Comparison of ENCODE assay signal across 8 cellular contexts in the genomic region with DNA sequence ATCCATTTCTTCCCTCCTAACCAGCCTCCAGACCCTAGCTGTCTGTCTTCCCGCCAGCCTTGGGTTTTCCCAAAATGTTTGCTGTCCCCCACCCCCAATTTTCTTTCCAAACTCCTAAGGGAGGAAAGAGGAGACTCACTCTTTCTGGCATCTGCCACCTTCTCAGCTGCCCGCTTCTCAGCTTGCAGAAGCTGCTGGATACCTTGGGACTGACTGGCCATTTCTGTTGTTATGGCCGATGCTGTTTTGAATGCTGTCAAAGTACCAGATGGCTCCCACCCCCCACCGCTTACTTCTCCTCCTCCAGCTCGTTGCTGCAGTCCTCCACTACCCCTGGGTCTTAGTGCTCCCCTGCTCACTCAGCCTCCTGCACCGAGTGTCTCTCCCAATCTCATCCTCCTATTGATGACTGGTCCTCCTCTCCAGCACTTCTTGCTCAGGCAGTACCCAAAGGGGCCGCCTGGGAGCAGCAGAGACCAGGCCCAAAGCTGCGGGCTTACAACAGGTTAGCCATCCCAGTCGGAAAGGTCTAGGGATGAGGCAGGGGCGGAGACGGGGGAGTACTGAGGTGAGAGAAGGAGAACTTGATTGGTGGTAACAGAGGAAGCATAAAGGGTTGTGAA. TPM values are rescaled to one million over a fixed set of nuclear protein-coding genes. Genes with fewer than 3 reads are reported as not detected.
A peak's percentile ranks its signal among the peaks of the same experiment; 100 is the strongest.
DNase-seq lines count a peak whose midpoint lies in the region; ATAC-seq, FAIRE-seq and TF ChIP-seq lines count a peak whose summit lies in the region.

A gene (minus strand): TSS at position 270 of the 623 bp plus-strand sequence. CDS start 49 bp downstream, at position 221.

- peak; percentile 97 for TF ChIP-seq CTCF in astrocyte (IDR thresholded peaks at IDR 0.05; ENCODE audit: insufficient read depth, low read depth, low read length)

- peaks cover 19% of the 10 kb centered on the region for H3K4me1 Mint-ChIP-seq in astrocyte (ENCODE audit: low read depth, unreplicated experiment)

- H3K79me2 ChIP-seq in astrocyte (ENCODE audit: insufficient read depth, low read length): peaks cover 17% of the 10 kb centered on the region

- peak within 1 kb of the TSS; percentile 87 for H3K27ac Mint-ChIP-seq in astrocyte (ENCODE audit: unreplicated experiment)

- FAIRE-seq in astrocyte (lab: Jason Lieb, UNC): no peak

- H3K9ac ChIP-seq in astrocyte (ENCODE audit: low read length): peak within 1 kb of the TSS; percentile 87

- H3K9me3 ChIP-seq in astrocyte (ENCODE audit: insufficient read depth, low read depth, low read length): no peaks in the 10 kb centered on the region
- H3K9me3 ChIP-seq in aorta (ENCODE audit: control insufficient read depth, low read length): no peaks in the 10 kb centered on the region

- no peaks in the 10 kb centered on the region for H4K20me1 ChIP-seq in astrocyte (ENCODE audit: insufficient read depth, low read length)

- intact Hi-C loops in aorta (cut with DNase I): loop anchor here (1.0 to 2.0 kb wide), 3 partner anchors 34 to 53 kb away; no protein-coding TSS in a partner anchor

- no peaks in the 10 kb centered on the region for H3K9me3 Mint-ChIP-seq in astrocyte (ENCODE audit: unreplicated experiment)

- H3K4me3 ChIP-seq in astrocyte (ENCODE audit: insufficient read depth, low read depth, low read length) (peak within 1 kb of the TSS; percentile 59), aorta (ENCODE audit: low read length in 2 of 2) (peak within 1 kb of the TSS; percentile 14 to 22)

- H3K4me1 ChIP-seq in astrocyte (ENCODE audit: insufficient read depth, low read length): peaks cover 27% of the 10 kb centered on the region
- H3K4me1 ChIP-seq in aorta (ENCODE audit: control insufficient read depth in 1 of 2, insufficient read depth in 2 of 2, low read length in 2 of 2): no peaks in the 10 kb centered on the region

- H3K36me3 ChIP-seq in astrocyte (ENCODE audit: insufficient read depth, low read length) (peaks cover 6% of the 10 kb centered on the region), aorta (ENCODE audit: control insufficient read depth in 1 of 2, insufficient read depth in 2 of 2, low read length in 1 of 2) (no peaks in the 10 kb centered on the region)

- H3K4me3 Mint-ChIP-seq in astrocyte (ENCODE audit: unreplicated experiment): peak within 1 kb of the TSS; percentile 94

- no peaks in the 10 kb centered on the region for H3K27me3 Mint-ChIP-seq in astrocyte (ENCODE audit: low read depth, unreplicated experiment)

- H3K36me3 Mint-ChIP-seq in astrocyte (ENCODE audit: low read depth, unreplicated experiment): peaks cover 9% of the 10 kb centered on the region

- H2AFZ ChIP-seq in astrocyte (ENCODE audit: low read depth, low read length): peak within 1 kb of the TSS; percentile 66

- no peaks in the 10 kb centered on the region for H3K27me3 ChIP-seq in astrocyte (ENCODE audit: insufficient read depth, low read length)
- H3K27me3 ChIP-seq in aorta (ENCODE audit: control insufficient read depth in 1 of 2, insufficient read depth in 2 of 2, low read length in 1 of 2): no peaks in the 10 kb centered on the region

- peak; percentile 38 for ATAC-seq in HG02938 (IDR thresholded peaks at IDR 0.05; ENCODE audit: unreplicated experiment)
- ATAC-seq in aorta (ENCODE audit: low FRiP score): peak; percentile 90

- DNase-seq in GDM1 (lab: John Stamatoyannopoulos, UW) (peak; percentile 85), NCI-H1930 (lab: John Stamatoyannopoulos, UW) (peak; percentile 85 to 87), T-helper 9 cell (peak; percentile 74), astrocyte (ENCODE audit: low read depth) (peak; percentile 81), hepatic stellate cell (ENCODE audit: low spot score) (peak; percentile 77), renal cortical epithelial cell (ENCODE audit: low read depth) (peak; percentile 85), aorta (peak; percentile 88 to 94)

- 5 to 6% methylated on average over 11 of the region's 11 CpGs for WGBS in aorta, 2 donors

- peak within 1 kb of the TSS; percentile 95 for H3K4me2 ChIP-seq in astrocyte (ENCODE audit: low read length)

- peak within 1 kb of the TSS; percentile 78 for H3K27ac ChIP-seq in astrocyte (ENCODE audit: low read depth, low read length)
- peak within 1 kb of the TSS in 1 of 2 donors; percentile 31 for H3K27ac ChIP-seq in aorta (ENCODE audit: low read depth in 1 of 2, low read length in 2 of 2)

RNA-seq across cellular contexts. Expression of the gene that starts here (rescaled TPM):
- total RNA-seq in astrocyte (2.6 and 3.4 TPM in 2 replicates), renal cortical epithelial cell (1.0 TPM in 1 of 2 replicates, not detected in the other), aorta (1 to 10 TPM; 1.3 to 1.5 TPM)
- 1 to 10 TPM; 1.4 to 1.8 TPM for polyA plus RNA-seq in aorta
